27 cellular contexts compared by ENCODE assay signal in the genomic region with DNA sequence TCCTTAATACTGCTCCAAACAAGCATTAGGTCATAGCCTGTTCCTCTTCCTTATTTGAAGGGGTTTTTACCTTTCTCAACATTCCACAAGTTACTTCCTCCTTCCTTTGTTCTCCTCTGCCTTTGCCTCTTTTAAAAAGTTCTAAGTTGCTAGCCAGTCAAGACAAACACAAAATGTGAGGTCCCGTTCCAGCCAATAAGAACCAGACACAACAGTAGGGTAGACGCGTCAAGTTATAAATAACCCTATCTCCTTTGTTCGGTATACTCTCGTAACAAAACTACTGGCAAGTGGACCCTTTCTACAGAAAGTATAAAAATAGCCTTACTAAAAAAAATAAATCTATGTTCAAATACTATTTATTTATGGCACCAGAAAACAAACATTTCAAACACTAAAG. TPM values are rescaled to one million over a fixed set of nuclear protein-coding genes. Genes with fewer than 3 reads are reported as not detected.
"Had no signal": no experiment of that assay in that cellular context is flagged by ENCODE, and none has a peak within 500 bp of the region (broad histone marks: within the 10 kb centered on the region; RNA-seq: fewer than 3 reads in every experiment).

No MANE protein-coding gene starts in this region.

- H3K27ac Mint-ChIP-seq: activated CD4-positive, alpha-beta T cell treated with anti-CD3 and anti-CD28 coated beads, Interleukin-2, amount 10 ng/mL, durations not matched to agents 7 days and 5 days; activated CD8-positive, alpha-beta memory T cell treated with anti-CD3 and anti-CD28 coated beads, Interleukin-2, amount 10 ng/mL, durations not matched to agents 7 days and 5 days; activated CD8-positive, alpha-beta T cell treated with anti-CD3 and anti-CD28 coated beads for 36 hours; activated naive CD4-positive, alpha-beta T cell treated with anti-CD3 and anti-CD28 coated beads, Interleukin-2, amount 10 ng/mL, durations not matched to agents 7 days and 5 days; naive thymus-derived CD4-positive, alpha-beta T cell; stimulated activated effector memory CD8-positive, alpha-beta T cell treated with anti-CD3 and anti-CD28 coated beads, Interleukin-12 subunit alpha, Interleukin-12 subunit beta, amount 100 ng/mL, for 72 hours; stimulated activated naive CD8-positive, alpha-beta T cell treated with anti-CD3 and anti-CD28 coated beads, Interleukin-15, amount 100 ng/mL, for 72 hours; T-cell; T-helper 2 cell treated with Interferon-gamma antibody and Interleukin-4, amounts not matched to agents 5 μg/mL and 100 μg/mL, for 36 hours had no signal

- H3K27ac ChIP-seq: right lobe of liver, skin epidermis, suprapubic skin, transverse colon, uterus, WERI-Rb-1 had no signal

- H3K9me3 ChIP-seq: right lobe of liver, suprapubic skin, transverse colon, uterus had no signal

- H3K4me3 ChIP-seq: lung, right lobe of liver, skin epidermis, suprapubic skin, transverse colon, uterus had no signal

- H3K36me3 Mint-ChIP-seq: activated CD8-positive, alpha-beta memory T cell treated with anti-CD3 and anti-CD28 coated beads, Interleukin-2, amount 10 ng/mL, durations not matched to agents 7 days and 5 days; activated naive CD4-positive, alpha-beta T cell treated with anti-CD3 and anti-CD28 coated beads, Interleukin-2, amount 10 ng/mL, durations not matched to agents 7 days and 5 days; naive thymus-derived CD4-positive, alpha-beta T cell; stimulated activated effector memory CD8-positive, alpha-beta T cell treated with anti-CD3 and anti-CD28 coated beads, Interleukin-12 subunit alpha, Interleukin-12 subunit beta, amount 100 ng/mL, for 72 hours; T-cell had no signal

- H3K4me3 Mint-ChIP-seq: activated CD4-positive, alpha-beta T cell treated with anti-CD3 and anti-CD28 coated beads, Interleukin-2, amount 10 ng/mL, durations not matched to agents 7 days and 5 days; activated CD8-positive, alpha-beta memory T cell treated with anti-CD3 and anti-CD28 coated beads, Interleukin-2, amount 10 ng/mL, durations not matched to agents 7 days and 5 days; activated CD8-positive, alpha-beta T cell treated with anti-CD3 and anti-CD28 coated beads for 36 hours; activated naive CD4-positive, alpha-beta T cell treated with anti-CD3 and anti-CD28 coated beads, Interleukin-2, amount 10 ng/mL, durations not matched to agents 7 days and 5 days; naive thymus-derived CD4-positive, alpha-beta T cell; stimulated activated effector memory CD8-positive, alpha-beta T cell treated with anti-CD3 and anti-CD28 coated beads, Interleukin-12 subunit alpha, Interleukin-12 subunit beta, amount 100 ng/mL, for 72 hours; stimulated activated naive CD8-positive, alpha-beta T cell treated with anti-CD3 and anti-CD28 coated beads, Interleukin-15, amount 100 ng/mL, for 72 hours; T-cell; T-helper 2 cell treated with Interferon-gamma antibody and Interleukin-4, amounts not matched to agents 5 μg/mL and 100 μg/mL, for 36 hours had no signal

- DNase-seq: activated CD4-positive, alpha-beta T cell treated with anti-CD3 and anti-CD28 coated beads, Interleukin-2, amount 10 ng/mL, durations not matched to agents 7 days and 5 days; activated CD4-positive, CD25-positive, alpha-beta regulatory T cell treated with anti-CD3 and anti-CD28 coated beads, Interleukin-2, amount 50 U/mL, for 72 hours; activated CD8-positive, alpha-beta memory T cell treated with anti-CD3 and anti-CD28 coated beads, Interleukin-2, amount 10 ng/mL, durations not matched to agents 7 days and 5 days; activated CD8-positive, alpha-beta T cell treated with anti-CD3 and anti-CD28 coated beads for 36 hours; activated effector memory CD4-positive, alpha-beta T cell treated with anti-CD3 and anti-CD28 coated beads, Interleukin-2, amount 50 U/mL, for 16 hours; activated naive CD4-positive, alpha-beta T cell treated with anti-CD3 and anti-CD28 coated beads, Interleukin-2, amount 10 ng/mL, durations not matched to agents 7 days and 5 days; activated T-cell treated with anti-CD3 and anti-CD28 coated beads for 4 hours; amygdala; hippocampal formation; kidney glomerular epithelial cell; naive thymus-derived CD4-positive, alpha-beta T cell; right lobe of liver; stimulated activated CD4-positive, alpha-beta T cell treated with anti-CD3 and anti-CD28 coated beads, Interleukin-2, amount 100 ng/mL, for 24 hours; stimulated activated naive CD8-positive, alpha-beta T cell treated with anti-CD3 and anti-CD28 coated beads, Interleukin-15, amount 100 ng/mL, for 72 hours; T-cell; transverse colon; uterus; WERI-Rb-1 had no signal

- H3K9me3 Mint-ChIP-seq: activated CD4-positive, alpha-beta T cell treated with anti-CD3 and anti-CD28 coated beads, Interleukin-2, amount 10 ng/mL, durations not matched to agents 7 days and 5 days; activated CD8-positive, alpha-beta T cell treated with anti-CD3 and anti-CD28 coated beads for 36 hours; activated naive CD4-positive, alpha-beta T cell treated with anti-CD3 and anti-CD28 coated beads, Interleukin-2, amount 10 ng/mL, durations not matched to agents 7 days and 5 days; stimulated activated effector memory CD8-positive, alpha-beta T cell treated with anti-CD3 and anti-CD28 coated beads, Interleukin-12 subunit alpha, Interleukin-12 subunit beta, amount 100 ng/mL, for 72 hours; stimulated activated naive CD8-positive, alpha-beta T cell treated with anti-CD3 and anti-CD28 coated beads, Interleukin-15, amount 100 ng/mL, for 72 hours; T-cell; T-helper 2 cell treated with Interferon-gamma antibody and Interleukin-4, amounts not matched to agents 5 μg/mL and 100 μg/mL, for 36 hours had no signal

- H3K4me1 ChIP-seq: suprapubic skin, transverse colon, uterus had no signal

- H3K4me1 Mint-ChIP-seq: activated CD4-positive, alpha-beta T cell treated with anti-CD3 and anti-CD28 coated beads, Interleukin-2, amount 10 ng/mL, durations not matched to agents 7 days and 5 days; activated CD8-positive, alpha-beta memory T cell treated with anti-CD3 and anti-CD28 coated beads, Interleukin-2, amount 10 ng/mL, durations not matched to agents 7 days and 5 days; activated naive CD4-positive, alpha-beta T cell treated with anti-CD3 and anti-CD28 coated beads, Interleukin-2, amount 10 ng/mL, durations not matched to agents 7 days and 5 days; naive thymus-derived CD4-positive, alpha-beta T cell; stimulated activated effector memory CD8-positive, alpha-beta T cell treated with anti-CD3 and anti-CD28 coated beads, Interleukin-12 subunit alpha, Interleukin-12 subunit beta, amount 100 ng/mL, for 72 hours; stimulated activated naive CD8-positive, alpha-beta T cell treated with anti-CD3 and anti-CD28 coated beads, Interleukin-15, amount 100 ng/mL, for 72 hours; T-cell had no signal

- H3K36me3 ChIP-seq: right lobe of liver, suprapubic skin, transverse colon, uterus, WERI-Rb-1 had no signal

- H3K27me3 ChIP-seq: right lobe of liver, suprapubic skin, transverse colon, uterus had no signal

RNA-seq across cellular contexts. Expression of gene ACE2, which starts 6.3 kb away (rescaled TPM):
- total RNA-seq: activated CD4-positive, alpha-beta T cell treated with anti-CD3 and anti-CD28 coated beads, Interleukin-2, amount 10 ng/mL, durations not matched to agents 7 days and 5 days; activated CD8-positive, alpha-beta memory T cell treated with anti-CD3 and anti-CD28 coated beads, Interleukin-2, amount 10 ng/mL, durations not matched to agents 7 days and 5 days; activated CD8-positive, alpha-beta T cell treated with anti-CD3 and anti-CD28 coated beads for 36 hours; fibroblast of villous mesenchyme; naive thymus-derived CD4-positive, alpha-beta T cell; osteocyte; T-cell had no signal

RNA-seq across cellular contexts. Expression of gene CLTRN, which starts 57.5 kb away (rescaled TPM):
- total RNA-seq: mesenteric fat pad, osteocyte, pulmonary artery endothelial cell had no signal
